In genomic region chr5:173395257-173395932, GRCh38 we compare ENCODE assay signal across 1 cellular context.
TF ChIP-seq lines count a peak whose summit lies in the region.

No MANE protein-coding gene starts in this region.

TF ChIP-seq in WTC11, 78 proteins besides CTCF, POLR2A, EP300 and RAD21 (continued from another document):
- TF ChIP-seq STAT6 (CRISPR knock-in tag; conservative IDR thresholded peaks at IDR 0.05; ENCODE audit: low read depth) = no peak
